ENCODE assay signal across 2 cellular contexts in the genomic region with DNA sequence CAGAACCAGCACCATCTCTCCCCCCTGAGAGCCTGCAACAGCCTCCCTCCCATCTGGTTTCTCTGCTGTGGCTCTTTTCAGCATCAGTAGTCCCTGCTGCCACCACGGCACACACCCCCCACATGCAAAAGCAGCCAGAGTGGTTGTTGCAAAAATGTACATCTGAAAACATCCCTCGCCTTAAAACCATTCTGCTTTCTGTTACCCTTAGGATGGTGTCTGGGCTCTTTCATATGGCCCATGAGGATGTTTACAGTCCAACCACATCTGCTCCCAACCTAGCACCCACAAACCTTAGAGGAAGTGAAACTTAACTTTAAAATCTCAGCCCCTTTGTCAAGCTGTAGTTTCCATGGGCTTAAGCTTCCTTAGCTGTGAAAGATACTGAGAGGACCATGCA.
TF ChIP-seq lines count a peak whose summit lies in the region.

No MANE protein-coding gene starts in this region.

TF ChIP-seq in H1, 55 proteins besides CTCF, POLR2A, EP300 and RAD21:
- TF ChIP-seq TAF7 (optimal IDR thresholded peaks at IDR 0.05; ENCODE audit: borderline replicate concordance, low read depth, low read length) (no peak), TEAD4 (IDR thresholded peaks at IDR 0.05; ENCODE audit: low read depth, low read length) (no peak), SIN3A (conservative IDR thresholded peaks at IDR 0.05 in 1 of 2, IDR thresholded peaks at IDR 0.05 in 1 of 2; ENCODE audit: low read depth in 1 of 2, low read length in 2 of 2) (no peak), SRF (IDR thresholded peaks at IDR 0.05; ENCODE audit: low read depth, low read length) (no peak), BACH1 (IDR thresholded peaks at IDR 0.05; ENCODE audit: low read length) (no peak), TAF1 (IDR thresholded peaks at IDR 0.05; ENCODE audit: low read depth, low read length) (no peak), CHD7 (IDR thresholded peaks at IDR 0.05; ENCODE audit: insufficient replicate concordance, low read length) (no peak)

TF ChIP-seq in HEK293T, 16 proteins besides CTCF, POLR2A, EP300 and RAD21:
- TF ChIP-seq ELF4 (IDR thresholded peaks at IDR 0.05) (no peak), SUZ12 (IDR thresholded peaks at IDR 0.05) (no peak), NFRKB (IDR thresholded peaks at IDR 0.05) (no peak), LEF1 (IDR thresholded peaks at IDR 0.05; ENCODE audit: borderline replicate concordance) (no peak), L3MBTL2 (conservative IDR thresholded peaks at IDR 0.05) (no peak), SP1 (IDR thresholded peaks at IDR 0.05) (no peak), HDGF (IDR thresholded peaks at IDR 0.05; ENCODE audit: borderline replicate concordance) (no peak)
